In genomic region chr5:135220394-135221186, GRCh38 we compare ENCODE assay signal across 24 cellular contexts.
DNase-seq lines count a peak whose midpoint lies in the region; ATAC-seq, FAIRE-seq and TF ChIP-seq lines count a peak whose summit lies in the region.
"Had no signal": no experiment of that assay in that cellular context is flagged by ENCODE, and none has a peak within 500 bp of the region (broad histone marks: within the 10 kb centered on the region; RNA-seq: fewer than 3 reads in every experiment).

No MANE protein-coding gene starts in this region.

- peak; percentile 4 to 5 for DNase-seq in activated T-cell treated with anti-CD3 and anti-CD28 coated beads, Interleukin-2, amount 50 U/mL, for 48 hours
- no peak for DNase-seq in activated T-cell treated with anti-CD3 and anti-CD28 coated beads for 4 hours
- no peak for DNase-seq in nephron progenitor cell
- DNase-seq in vagina (ENCODE audit: extremely low spot score in 2 of 2), result peak; percentile 77 to 91
- no peak for DNase-seq in RCC 7860 (ENCODE audit: low spot score)
- DNase-seq in GM03348 (ENCODE audit: low spot score), result no peak
- DNase-seq in mucosa of descending colon, result no peak
- DNase-seq: activated gamma-delta T cell; caudate nucleus; DMS153; natural killer cell; NCI-H524 treated with DMSO at 0.1 percent for 48 hours; PC-9; SHP77; stimulated activated CD4-positive, alpha-beta T cell treated with anti-CD3 and anti-CD28 coated beads, Interleukin-4, amount 100 ng/mL, for 1 hour had no signal

- peak overlapping the region; percentile 68 for H3K27ac ChIP-seq in vagina
- H3K27ac ChIP-seq: A549, ovary, PC-9 had no signal

- no peaks in the 10 kb centered on the region for H3K27me3 Mint-ChIP-seq in dendritic cell treated with granulocyte-macrophage colony-stimulating factor and Interleukin-4, amounts not matched to agents 40 ng/mL and 50 ng/mL, for 4 days
- H3K27me3 Mint-ChIP-seq in nephron progenitor cell (ENCODE audit: low read depth, poor library complexity), result peaks cover 19% of the 10 kb centered on the region

- TF ChIP-seq CTCF in nephron progenitor cell (IDR thresholded peaks at IDR 0.05) (no peak), vagina (IDR thresholded peaks at IDR 0.05) (no peak), mucosa of descending colon (IDR thresholded peaks at IDR 0.05) (no peak)

- no peaks in the 10 kb centered on the region for H3K27me3 ChIP-seq in vagina
- H3K27me3 ChIP-seq: ovary had no signal

- no peak for TF ChIP-seq POLR2A in vagina (IDR thresholded peaks at IDR 0.05)

- H3K4me1 ChIP-seq in vagina (peaks cover 37% of the 10 kb centered on the region), mucosa of descending colon (ENCODE audit: low read depth) (no peaks in the 10 kb centered on the region)
- H3K4me1 ChIP-seq: A549 had no signal

- H3K36me3 Mint-ChIP-seq in dendritic cell treated with granulocyte-macrophage colony-stimulating factor and Interleukin-4, amounts not matched to agents 40 ng/mL and 50 ng/mL, for 4 days (ENCODE audit: low read depth), result no peaks in the 10 kb centered on the region
- H3K36me3 Mint-ChIP-seq in nephron progenitor cell (ENCODE audit: low read depth), result no peaks in the 10 kb centered on the region
- H3K36me3 Mint-ChIP-seq: natural killer cell; stimulated activated effector memory CD8-positive, alpha-beta T cell treated with anti-CD3 and anti-CD28 coated beads, Interleukin-12 subunit alpha, Interleukin-12 subunit beta, amount 100 ng/mL, for 72 hours had no signal

- peaks cover 52% of the 10 kb centered on the region for H3K4me1 Mint-ChIP-seq in dendritic cell treated with granulocyte-macrophage colony-stimulating factor and Interleukin-4, amounts not matched to agents 40 ng/mL and 50 ng/mL, for 4 days (ENCODE audit: low read depth)
- peaks cover 18% of the 10 kb centered on the region for H3K4me1 Mint-ChIP-seq in nephron progenitor cell
- H3K4me1 Mint-ChIP-seq: natural killer cell; stimulated activated effector memory CD8-positive, alpha-beta T cell treated with anti-CD3 and anti-CD28 coated beads, Interleukin-12 subunit alpha, Interleukin-12 subunit beta, amount 100 ng/mL, for 72 hours had no signal

- H3K4me3 ChIP-seq in vagina (no peak overlapping the region), mucosa of descending colon (no peak overlapping the region)
- H3K4me3 ChIP-seq: A549, ovary, PC-9 had no signal

- H3K36me3 ChIP-seq in vagina (no peaks in the 10 kb centered on the region), mucosa of descending colon (ENCODE audit: low read depth) (no peaks in the 10 kb centered on the region)
- H3K36me3 ChIP-seq: ovary had no signal

- H3K9me3 Mint-ChIP-seq in dendritic cell treated with granulocyte-macrophage colony-stimulating factor and Interleukin-4, amounts not matched to agents 40 ng/mL and 50 ng/mL, for 4 days, result no peaks in the 10 kb centered on the region
- no peaks in the 10 kb centered on the region for H3K9me3 Mint-ChIP-seq in nephron progenitor cell
- H3K9me3 Mint-ChIP-seq: natural killer cell; stimulated activated effector memory CD8-positive, alpha-beta T cell treated with anti-CD3 and anti-CD28 coated beads, Interleukin-12 subunit alpha, Interleukin-12 subunit beta, amount 100 ng/mL, for 72 hours; T-helper 2 cell treated with Interferon-gamma antibody and Interleukin-4, amounts not matched to agents 5 μg/mL and 100 μg/mL, for 36 hours had no signal

- H3K27ac Mint-ChIP-seq in dendritic cell treated with granulocyte-macrophage colony-stimulating factor and Interleukin-4, amounts not matched to agents 40 ng/mL and 50 ng/mL, for 4 days, result peak overlapping the region; percentile 65
- peak overlapping the region; percentile 40 for H3K27ac Mint-ChIP-seq in nephron progenitor cell
- H3K27ac Mint-ChIP-seq: natural killer cell; stimulated activated effector memory CD8-positive, alpha-beta T cell treated with anti-CD3 and anti-CD28 coated beads, Interleukin-12 subunit alpha, Interleukin-12 subunit beta, amount 100 ng/mL, for 72 hours; T-helper 2 cell treated with Interferon-gamma antibody and Interleukin-4, amounts not matched to agents 5 μg/mL and 100 μg/mL, for 36 hours had no signal

- FAIRE-seq in RCC 7860 (lab: Jason Lieb, UNC), result no peak
- FAIRE-seq: A549, H1, HepG2, islet of Langerhans, urothelium cell line had no signal

- H3K9me3 ChIP-seq in vagina (no peaks in the 10 kb centered on the region), mucosa of descending colon (no peaks in the 10 kb centered on the region)
- H3K9me3 ChIP-seq: A549, ovary had no signal

- no peak for ATAC-seq in mucosa of descending colon
- ATAC-seq: A549; HepG2; natural killer cell; stimulated activated effector memory CD8-positive, alpha-beta T cell treated with anti-CD3 and anti-CD28 coated beads, Interleukin-12 subunit alpha, Interleukin-12 subunit beta, amount 100 ng/mL, for 72 hours had no signal

- intact Hi-C loops in dendritic cell treated with granulocyte-macrophage colony-stimulating factor and Interleukin-4, amounts not matched to agents 40 ng/mL and 50 ng/mL, for 4 days (cut with micrococcal nuclease), result no loop called here
- intact Hi-C loops in vagina (cut with DNase I) (no loop called here), mucosa of descending colon (cut with DNase I, micrococcal nuclease) (no loop called here)

- H3K4me3 Mint-ChIP-seq in dendritic cell treated with granulocyte-macrophage colony-stimulating factor and Interleukin-4, amounts not matched to agents 40 ng/mL and 50 ng/mL, for 4 days, result no peak overlapping the region
- H3K4me3 Mint-ChIP-seq in nephron progenitor cell, result no peak overlapping the region
- H3K4me3 Mint-ChIP-seq: natural killer cell; stimulated activated effector memory CD8-positive, alpha-beta T cell treated with anti-CD3 and anti-CD28 coated beads, Interleukin-12 subunit alpha, Interleukin-12 subunit beta, amount 100 ng/mL, for 72 hours; T-helper 2 cell treated with Interferon-gamma antibody and Interleukin-4, amounts not matched to agents 5 μg/mL and 100 μg/mL, for 36 hours had no signal

Comparison
In these comparisons a context has a peak if more than half of its experiments do, and no peak if none do; other contexts are left out.
1. DNase-seq: peak in activated T-cell treated with anti-CD3 and anti-CD28 coated beads, Interleukin-2, amount 50 U/mL, for 48 hours (2 of 2) and vagina (2 of 2); none in activated T-cell treated with anti-CD3 and anti-CD28 coated beads for 4 hours (single experiment), nephron progenitor cell (single experiment), RCC 7860 (single experiment), GM03348 (single experiment) and mucosa of descending colon (0 of 3).